ENCODE assay signal across 12 cellular contexts in the genomic region with DNA sequence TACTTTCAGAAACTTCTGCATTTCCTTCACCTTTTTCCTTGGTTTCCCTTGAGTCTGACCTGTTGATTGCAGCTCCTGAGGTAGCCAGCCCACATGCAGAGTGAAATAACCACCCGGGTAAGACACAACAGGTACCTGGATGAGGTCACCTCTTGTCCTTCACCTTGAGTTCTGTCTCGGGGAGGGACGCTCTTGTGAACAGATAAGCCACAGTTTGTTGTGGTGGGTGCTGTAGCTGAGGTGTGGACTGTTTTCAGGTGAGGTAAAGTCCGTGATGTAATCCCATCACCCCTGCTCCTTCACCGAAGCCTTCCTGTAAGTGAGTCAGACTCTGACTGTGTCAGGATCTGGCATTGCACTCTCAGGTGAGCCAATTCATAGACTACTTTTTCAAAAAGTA.
"Had no signal": no experiment of that assay in that cellular context is flagged by ENCODE, and none has a peak within 500 bp of the region (broad histone marks: within the 10 kb centered on the region; RNA-seq: fewer than 3 reads in every experiment).

No MANE protein-coding gene starts in this region.

- H3K9me3 ChIP-seq: esophagus muscularis mucosa, psoas muscle, right lobe of liver, spleen, suprapubic skin had no signal

- ATAC-seq: activated T-cell treated with anti-CD3 and anti-CD28 coated beads, Interleukin-2, amount 50 U/mL, for 72 hours had no signal

- DNase-seq: activated CD4-positive, alpha-beta T cell treated with anti-CD3 and anti-CD28 coated beads, Interleukin-2, amount 10 ng/mL, durations not matched to agents 7 days and 5 days; activated CD8-positive, alpha-beta memory T cell treated with anti-CD3 and anti-CD28 coated beads, Interleukin-2, amount 50 U/mL, for 48 hours; activated naive CD8-positive, alpha-beta T cell treated with anti-CD3 and anti-CD28 coated beads, Interleukin-2, amount 10 ng/mL, durations not matched to agents 7 days and 5 days; activated T-cell treated with anti-CD3 and anti-CD28 coated beads, Interleukin-2, amount 50 U/mL, for 72 hours; brain microvascular endothelial cell; hippocampal formation; spleen; trophoblast cell had no signal

- H3K27me3 ChIP-seq: brain microvascular endothelial cell, esophagus muscularis mucosa, right lobe of liver, suprapubic skin had no signal

- H3K4me1 ChIP-seq: spleen, suprapubic skin had no signal

- H3K27ac ChIP-seq: brain microvascular endothelial cell, esophagus muscularis mucosa, spleen, suprapubic skin had no signal

- H3K36me3 ChIP-seq: spleen, suprapubic skin had no signal

- H3K4me3 ChIP-seq: esophagus muscularis mucosa, psoas muscle, right lobe of liver, spleen, suprapubic skin had no signal
